In the genomic region with DNA sequence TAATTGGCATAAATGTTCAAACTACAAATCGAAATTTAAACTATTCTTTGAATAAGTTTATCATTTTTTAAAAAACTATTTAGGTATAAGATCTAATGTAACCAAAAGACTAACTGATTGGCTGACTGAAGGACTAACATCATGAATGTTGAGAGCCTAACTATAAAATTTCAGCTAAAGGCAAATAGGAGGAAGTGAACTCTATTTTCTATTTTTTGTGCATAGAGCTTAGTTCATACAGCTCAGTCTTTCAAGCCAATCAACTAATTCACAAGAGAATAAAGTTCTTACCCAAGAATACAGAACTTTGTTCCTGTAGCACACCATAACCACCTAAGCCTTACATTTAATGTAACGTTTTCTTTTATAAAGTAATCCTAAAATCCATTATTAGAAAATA, we compare ENCODE assay signal across 2 cellular contexts.
TF ChIP-seq lines count a peak whose summit lies in the region.

No MANE protein-coding gene starts in this region.

TF ChIP-seq in SK-N-SH, 30 proteins besides CTCF, POLR2A, EP300 and RAD21 (continued from another document):
- TF ChIP-seq, protein P1, sequence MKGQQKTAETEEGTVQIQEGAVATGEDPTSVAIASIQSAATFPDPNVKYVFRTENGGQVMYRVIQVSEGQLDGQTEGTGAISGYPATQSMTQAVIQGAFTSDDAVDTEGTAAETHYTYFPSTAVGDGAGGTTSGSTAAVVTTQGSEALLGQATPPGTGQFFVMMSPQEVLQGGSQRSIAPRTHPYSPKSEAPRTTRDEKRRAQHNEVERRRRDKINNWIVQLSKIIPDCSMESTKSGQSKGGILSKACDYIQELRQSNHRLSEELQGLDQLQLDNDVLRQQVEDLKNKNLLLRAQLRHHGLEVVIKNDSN (IDR thresholded peaks at IDR 0.05; ENCODE audit: borderline replicate concordance, low read depth) = no peak

TF ChIP-seq in SK-N-SH treated with all-trans-retinoic acid at 6 μM for 48 hours, 23 proteins besides CTCF, POLR2A, EP300 and RAD21 (continued from another document):
- TF ChIP-seq, protein P2, sequence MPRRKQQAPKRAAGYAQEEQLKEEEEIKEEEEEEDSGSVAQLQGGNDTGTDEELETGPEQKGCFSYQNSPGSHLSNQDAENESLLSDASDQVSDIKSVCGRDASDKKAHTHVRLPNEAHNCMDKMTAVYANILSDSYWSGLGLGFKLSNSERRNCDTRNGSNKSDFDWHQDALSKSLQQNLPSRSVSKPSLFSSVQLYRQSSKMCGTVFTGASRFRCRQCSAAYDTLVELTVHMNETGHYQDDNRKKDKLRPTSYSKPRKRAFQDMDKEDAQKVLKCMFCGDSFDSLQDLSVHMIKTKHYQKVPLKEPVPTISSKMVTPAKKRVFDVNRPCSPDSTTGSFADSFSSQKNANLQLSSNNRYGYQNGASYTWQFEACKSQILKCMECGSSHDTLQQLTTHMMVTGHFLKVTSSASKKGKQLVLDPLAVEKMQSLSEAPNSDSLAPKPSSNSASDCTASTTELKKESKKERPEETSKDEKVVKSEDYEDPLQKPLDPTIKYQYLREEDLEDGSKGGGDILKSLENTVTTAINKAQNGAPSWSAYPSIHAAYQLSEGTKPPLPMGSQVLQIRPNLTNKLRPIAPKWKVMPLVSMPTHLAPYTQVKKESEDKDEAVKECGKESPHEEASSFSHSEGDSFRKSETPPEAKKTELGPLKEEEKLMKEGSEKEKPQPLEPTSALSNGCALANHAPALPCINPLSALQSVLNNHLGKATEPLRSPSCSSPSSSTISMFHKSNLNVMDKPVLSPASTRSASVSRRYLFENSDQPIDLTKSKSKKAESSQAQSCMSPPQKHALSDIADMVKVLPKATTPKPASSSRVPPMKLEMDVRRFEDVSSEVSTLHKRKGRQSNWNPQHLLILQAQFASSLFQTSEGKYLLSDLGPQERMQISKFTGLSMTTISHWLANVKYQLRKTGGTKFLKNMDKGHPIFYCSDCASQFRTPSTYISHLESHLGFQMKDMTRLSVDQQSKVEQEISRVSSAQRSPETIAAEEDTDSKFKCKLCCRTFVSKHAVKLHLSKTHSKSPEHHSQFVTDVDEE (CRISPR knock-in tag; IDR thresholded peaks at IDR 0.05) = no peak
- TF ChIP-seq ZNF70 (CRISPR knock-in tag; IDR thresholded peaks at IDR 0.05) = no peak
- TF ChIP-seq TOX (CRISPR knock-in tag; IDR thresholded peaks at IDR 0.05; ENCODE audit: borderline replicate concordance) = no peak
- no peak for TF ChIP-seq ZNF565 (CRISPR knock-in tag; conservative IDR thresholded peaks at IDR 0.05; ENCODE audit: low read depth)
- TF ChIP-seq PPARA (CRISPR knock-in tag; IDR thresholded peaks at IDR 0.05; ENCODE audit: borderline replicate concordance) = no peak
- no peak for TF ChIP-seq ZC3H10 (CRISPR knock-in tag; IDR thresholded peaks at IDR 0.05)
- TF ChIP-seq, protein P3, sequence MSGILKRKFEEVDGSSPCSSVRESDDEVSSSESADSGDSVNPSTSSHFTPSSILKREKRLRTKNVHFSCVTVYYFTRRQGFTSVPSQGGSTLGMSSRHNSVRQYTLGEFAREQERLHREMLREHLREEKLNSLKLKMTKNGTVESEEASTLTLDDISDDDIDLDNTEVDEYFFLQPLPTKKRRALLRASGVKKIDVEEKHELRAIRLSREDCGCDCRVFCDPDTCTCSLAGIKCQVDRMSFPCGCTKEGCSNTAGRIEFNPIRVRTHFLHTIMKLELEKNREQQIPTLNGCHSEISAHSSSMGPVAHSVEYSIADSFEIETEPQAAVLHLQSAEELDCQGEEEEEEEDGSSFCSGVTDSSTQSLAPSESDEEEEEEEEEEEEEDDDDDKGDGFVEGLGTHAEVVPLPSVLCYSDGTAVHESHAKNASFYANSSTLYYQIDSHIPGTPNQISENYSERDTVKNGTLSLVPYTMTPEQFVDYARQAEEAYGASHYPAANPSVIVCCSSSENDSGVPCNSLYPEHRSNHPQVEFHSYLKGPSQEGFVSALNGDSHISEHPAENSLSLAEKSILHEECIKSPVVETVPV (CRISPR knock-in tag; IDR thresholded peaks at IDR 0.05) = no peak
